Comparison of ENCODE assay signal across 22 cellular contexts in genomic region chr21:32956257-32956656, GRCh38.
DNase-seq lines count a peak whose midpoint lies in the region; ATAC-seq and TF ChIP-seq lines count a peak whose summit lies in the region.
"Had no signal": no experiment of that assay in that cellular context is flagged by ENCODE, and none has a peak within 500 bp of the region (broad histone marks: within the 10 kb centered on the region; RNA-seq: fewer than 3 reads in every experiment).

No MANE protein-coding gene starts in this region.

- no peaks in the 10 kb centered on the region for H3K9me3 ChIP-seq in neuron (ENCODE audit: low read length)
- no peaks in the 10 kb centered on the region for H3K9me3 ChIP-seq in GM23248 (ENCODE audit: low read depth)
- H3K9me3 ChIP-seq: SJCRH30 had no signal

- H3K79me2 ChIP-seq in GM23248 (ENCODE audit: insufficient read depth): no peaks in the 10 kb centered on the region

- DNase-seq in activated CD8-positive, alpha-beta memory T cell treated with anti-CD3 and anti-CD28 coated beads for 24 hours: peak; percentile 17
- DNase-seq in activated CD8-positive, alpha-beta memory T cell treated with anti-CD3 and anti-CD28 coated beads, Interleukin-2, amount 50 U/mL, for 4 hours: no peak
- DNase-seq in dorsolateral prefrontal cortex (no peak), GM23248 (no peak), HT-29 (ENCODE audit: low spot score) (no peak), WTC11 (ENCODE audit: low spot score) (no peak)
- DNase-seq: Calu3; CD8-positive, alpha-beta memory T cell; GDM1; HFFc6; KG1; NCI-H1092; NCI-H1436; NCI-H2029; NCI-H2227 treated with DMSO at 0.1 percent for 48 hours; NCI-H510A; NCI-H774; OCI-M1; SJCRH30 had no signal

- H3K27me3 Mint-ChIP-seq in WTC11 (ENCODE audit: low read depth): no peaks in the 10 kb centered on the region; the same call in none of the 2 replicates

- H3F3A ChIP-seq in GM23248 (ENCODE audit: insufficient read depth): no peaks in the 10 kb centered on the region

- H3K36me3 Mint-ChIP-seq in WTC11: no peaks in the 10 kb centered on the region

- WGBS in GM23248 (ENCODE audit: low coverage in 1 of 2, low lambda C conversion rate in 2 of 2, missing lambda C conversion rate in 2 of 2), 2 experiments: 49 to 55% methylated on average over 5 of the region's 5 CpGs

- H3K4me1 Mint-ChIP-seq in WTC11: peaks cover 68% of the 10 kb centered on the region
- H3K4me1 Mint-ChIP-seq: CD8-positive, alpha-beta memory T cell had no signal

- CTCF ChIA-PET in WTC11 (lab: Charles Lee): interaction anchor here (1.0 to 1.5 kb wide), 5 partner anchors 16 to 405 kb away, joined by 3 to 8 read pairs (median 3); no protein-coding TSS in a partner anchor

- H3K4me3 ChIP-seq in dorsolateral prefrontal cortex (peak overlapping the region in 2 of 59 donors; percentile 39 to 44), neuron (ENCODE audit: low read length) (no peak overlapping the region), GM23248 (no peak overlapping the region)
- H3K4me3 ChIP-seq: SJCRH30 had no signal

- peak overlapping the region in 53 of 59 donors; percentile 12 to 91 (median 73) for H3K27ac ChIP-seq in dorsolateral prefrontal cortex
- no peak overlapping the region for H3K27ac ChIP-seq in GM23248
- H3K27ac ChIP-seq: C4-2B, HL-60, SJCRH30 had no signal

- ATAC-seq in WTC11: no peak

- in situ Hi-C loops in GM23248 (cut with MboI): no loop called here

- no peak for TF ChIP-seq CTCF in dorsolateral prefrontal cortex (IDR thresholded peaks at IDR 0.05 in 54 of 56, conservative IDR thresholded peaks at IDR 0.05 in 2 of 56; ENCODE audit: low read depth in 1 of 56, partially characterized antibody in 56 of 56)
- TF ChIP-seq CTCF in WTC11 (IDR thresholded peaks at IDR 0.05): no peak

- H3K36me3 ChIP-seq in neuron (ENCODE audit: insufficient read depth, low read length): no peaks in the 10 kb centered on the region
- no peaks in the 10 kb centered on the region for H3K36me3 ChIP-seq in GM23248 (ENCODE audit: low read depth)
- H3K36me3 ChIP-seq: SJCRH30 had no signal

- H3K9me3 Mint-ChIP-seq in WTC11: peaks cover 5% of the 10 kb centered on the region
- H3K9me3 Mint-ChIP-seq: HFFc6 had no signal

- H3K4me2 ChIP-seq in GM23248 (ENCODE audit: unreplicated experiment): no peak overlapping the region

- no peak overlapping the region for H3K27ac Mint-ChIP-seq in WTC11
- H3K27ac Mint-ChIP-seq: CD8-positive, alpha-beta memory T cell; HFFc6 had no signal

- peaks cover 0 to 60% (median 2%) of the 10 kb centered on the region in 45 donors for H3K27me3 ChIP-seq in dorsolateral prefrontal cortex
- H3K27me3 ChIP-seq in neuron (ENCODE audit: insufficient read depth, low read length): peaks cover 49% of the 10 kb centered on the region
- peaks cover 87% of the 10 kb centered on the region for H3K27me3 ChIP-seq in GM23248 (replicated peaks; ENCODE audit: insufficient read depth)

- no peak overlapping the region for H3K4me3 Mint-ChIP-seq in WTC11
- H3K4me3 Mint-ChIP-seq: CD8-positive, alpha-beta memory T cell; HFFc6 had no signal

- H2AFZ ChIP-seq in neuron (ENCODE audit: low read depth, low read length) (peak overlapping the region; percentile 49), GM23248 (no peak overlapping the region)

- H3K9ac ChIP-seq in GM23248: no peak overlapping the region

- no peaks in the 10 kb centered on the region for H3K9me2 ChIP-seq in GM23248 (ENCODE audit: insufficient read depth)

- H3K4me1 ChIP-seq in neuron (ENCODE audit: insufficient read depth, low read length): peaks cover 30% of the 10 kb centered on the region
- H3K4me1 ChIP-seq in GM23248 (ENCODE audit: insufficient read depth): no peaks in the 10 kb centered on the region

- intact Hi-C loops in dorsolateral prefrontal cortex (cut with DNase I): loop anchor here in 1 of 2 donors (2.0 kb wide), 1 partner anchor 21 kb away; no protein-coding TSS in a partner anchor

- H4K20me1 ChIP-seq in GM23248 (ENCODE audit: insufficient read depth): no peaks in the 10 kb centered on the region

- POLR2A ChIA-PET in WTC11 (lab: Charles Lee): no interaction called here

TF ChIP-seq in WTC11, 78 proteins besides CTCF, POLR2A, EP300 and RAD21:
- TF ChIP-seq MLX (CRISPR knock-in tag; IDR thresholded peaks at IDR 0.05) (no peak), USF1 (CRISPR knock-in tag; IDR thresholded peaks at IDR 0.05) (no peak), SMAD3 (CRISPR knock-in tag; IDR thresholded peaks at IDR 0.05; ENCODE audit: borderline replicate concordance) (no peak)
